9 cellular contexts compared by ENCODE assay signal in genomic region chr6:31122803-31123706, GRCh38. TPM values are rescaled to one million over a fixed set of nuclear protein-coding genes. Genes with fewer than 3 reads are reported as not detected.
A peak's percentile ranks its signal among the peaks of the same experiment; 100 is the strongest.
DNase-seq lines count a peak whose midpoint lies in the region; ATAC-seq and TF ChIP-seq lines count a peak whose summit lies in the region.
"Had no signal": no experiment of that assay in that cellular context is flagged by ENCODE, and none has a peak within 500 bp of the region (broad histone marks: within the 10 kb centered on the region; RNA-seq: fewer than 3 reads in every experiment).

No MANE protein-coding gene starts in this region.

- H3K9me3 ChIP-seq in fibroblast of lung (ENCODE audit: control insufficient read depth, insufficient read depth, low read depth, low read length) (no peaks in the 10 kb centered on the region), neuronal stem cell (replicated peaks in 1 of 2; ENCODE audit: control insufficient read depth in 2 of 2, insufficient read depth in 1 of 2, low read depth in 1 of 2, low read length in 2 of 2) (no peaks in the 10 kb centered on the region), endodermal cell (ENCODE audit: control insufficient read depth, low read length) (no peaks in the 10 kb centered on the region)

- H2AK5ac ChIP-seq in neuronal stem cell (ENCODE audit: low read depth, low read length) = peak overlapping the region; percentile 24

- no peak overlapping the region for H3K14ac ChIP-seq in neuronal stem cell (ENCODE audit: low read length)

- no peaks in the 10 kb centered on the region for H3K36me3 ChIP-seq in fibroblast of lung (ENCODE audit: control insufficient read depth, insufficient read depth, low read length)
- H3K36me3 ChIP-seq in neuronal stem cell (replicated peaks in 1 of 2; ENCODE audit: control insufficient read depth in 2 of 2, insufficient read depth in 2 of 2, low read length in 2 of 2) = no peaks in the 10 kb centered on the region
- no peaks in the 10 kb centered on the region for H3K36me3 ChIP-seq in endodermal cell (ENCODE audit: control insufficient read depth, insufficient read depth, low read length)

- no peaks in the 10 kb centered on the region for H3K79me1 ChIP-seq in neuronal stem cell (ENCODE audit: low read depth, low read length)

- no peak overlapping the region for H2BK120ac ChIP-seq in neuronal stem cell (ENCODE audit: low read depth, low read length)

- peak overlapping the region in 1 of 4 experiments; percentile 14 for H3K4me3 ChIP-seq in fibroblast of lung (replicated peaks in 1 of 4; ENCODE audit: control extremely low read depth in 1 of 4, insufficient read depth in 1 of 4, low read depth in 3 of 4, low read length in 4 of 4)
- peak overlapping the region in 1 of 2 donors; percentile 18 for H3K4me3 ChIP-seq in neuronal stem cell (ENCODE audit: low read length in 2 of 2)
- no peak overlapping the region for H3K4me3 ChIP-seq in endodermal cell (ENCODE audit: low read length)

- H3K27ac ChIP-seq in fibroblast of lung (ENCODE audit: insufficient read depth, low read length) (peak overlapping the region; percentile 51), neuronal stem cell (replicated peaks; ENCODE audit: low read length) (no peak overlapping the region), endodermal cell (ENCODE audit: low read depth, low read length) (no peak overlapping the region)

- H3K36me3 Mint-ChIP-seq in endodermal cell (ENCODE audit: low read depth) = no peaks in the 10 kb centered on the region

- H2AFZ ChIP-seq in fibroblast of lung (ENCODE audit: low read length) (peak overlapping the region; percentile 46), neuronal stem cell (ENCODE audit: low read length) (no peak overlapping the region)

- H3K9ac ChIP-seq in fibroblast of lung (ENCODE audit: insufficient read depth, low read length) (peak overlapping the region; percentile 23), neuronal stem cell (ENCODE audit: low read depth, low read length, poor library complexity) (no peak overlapping the region), endodermal cell (ENCODE audit: extremely low read depth, low read length, poor library complexity, severe bottlenecking) (no peak overlapping the region)

- WGBS in neuronal stem cell (ENCODE audit: extremely low coverage in 2 of 2, insufficient read length in 2 of 2, insufficient replicate concordance in 1 of 2), 2 donors = no CpG with 5 or more reads among the region's 16 CpGs
- 86 to 89% methylated on average over 9 to 16 of the region's 16 CpGs for WGBS in endodermal cell (ENCODE audit: insufficient coverage in 1 of 2, insufficient read length in 1 of 2), 2 experiments

- H3K4ac ChIP-seq in neuronal stem cell (ENCODE audit: low read length) = no peak overlapping the region

- no peak overlapping the region for H4K91ac ChIP-seq in neuronal stem cell (ENCODE audit: low read depth, low read length, poor library complexity)

- H2BK15ac ChIP-seq in neuronal stem cell (ENCODE audit: low read length) = no peak overlapping the region

- no peaks in the 10 kb centered on the region for H3K9me3 Mint-ChIP-seq in endodermal cell

- no peaks in the 10 kb centered on the region for H3K79me2 ChIP-seq in fibroblast of lung (ENCODE audit: control insufficient read depth, insufficient read depth, low read length)

- TF ChIP-seq CTCF in fibroblast of lung (conservative IDR thresholded peaks at IDR 0.05 in 1 of 2, IDR thresholded peaks at IDR 0.05 in 1 of 2; ENCODE audit: low read depth in 1 of 2, low read length in 2 of 2) (no peak), endodermal cell (conservative IDR thresholded peaks at IDR 0.05) (no peak)

- peaks cover 22% of the 10 kb centered on the region for H3K4me1 Mint-ChIP-seq in endodermal cell

- no peak overlapping the region for H3K27ac Mint-ChIP-seq in endodermal cell

- DNase-seq in AG20443 (ENCODE audit: low spot score) (peak; percentile 86), RPMI8226 (peak; percentile 82), fibroblast of lung (ENCODE audit: low read depth in 2 of 2) (peak; percentile 52 to 89), neuronal stem cell (ENCODE audit: low spot score) (no peak), iPS-NIHi7 (ENCODE audit: extremely low spot score) (no peak), endodermal cell (no peak)
- DNase-seq in activated CD4-positive, CD25-positive, alpha-beta regulatory T cell (lab: John Stamatoyannopoulos, UW) = no peak

- H3K27me3 ChIP-seq in fibroblast of lung (ENCODE audit: control insufficient read depth, insufficient read depth, low read length) (peaks cover 3% of the 10 kb centered on the region), neuronal stem cell (ENCODE audit: control insufficient read depth in 3 of 3, insufficient read depth in 3 of 3, low read depth in 1 of 3, low read length in 3 of 3) (peaks cover 0 to 24% (median 0%) of the 10 kb centered on the region in 3 experiments), endodermal cell (ENCODE audit: control insufficient read depth, insufficient read depth, low read length, poor library complexity, severe bottlenecking) (no peaks in the 10 kb centered on the region)

- peak overlapping the region; percentile 44 for H3K4me2 ChIP-seq in fibroblast of lung (ENCODE audit: extremely low read depth, insufficient read depth, low read length)
- no peak overlapping the region for H3K4me2 ChIP-seq in neuronal stem cell (ENCODE audit: insufficient read depth, low read length, poor library complexity, severe bottlenecking)

- peak overlapping the region; percentile 44 for H3K23ac ChIP-seq in neuronal stem cell (ENCODE audit: low read depth, low read length, poor library complexity)

- no peak for ATAC-seq in HG03039 (IDR thresholded peaks at IDR 0.05; ENCODE audit: unreplicated experiment)

- H3K4me1 ChIP-seq in fibroblast of lung (ENCODE audit: control insufficient read depth, extremely low read depth, insufficient read depth, low read length) (peaks cover 13% of the 10 kb centered on the region), neuronal stem cell (ENCODE audit: control insufficient read depth in 2 of 2, insufficient read depth in 1 of 2, low read depth in 1 of 2, low read length in 2 of 2) (peaks cover 3 to 14% of the 10 kb centered on the region in 2 donors), endodermal cell (ENCODE audit: control insufficient read depth, insufficient read depth, low read length) (peaks cover 8% of the 10 kb centered on the region)

- peaks cover 7% of the 10 kb centered on the region for H3K27me3 Mint-ChIP-seq in endodermal cell (ENCODE audit: insufficient read depth)

- H4K8ac ChIP-seq in neuronal stem cell (ENCODE audit: low read depth, low read length) = no peak overlapping the region

- H3K4me3 Mint-ChIP-seq in endodermal cell = no peak overlapping the region

- H4K20me1 ChIP-seq in fibroblast of lung (ENCODE audit: control insufficient read depth, extremely low read depth, insufficient read depth, low read length) = no peaks in the 10 kb centered on the region

- no peak overlapping the region for H2BK12ac ChIP-seq in neuronal stem cell (ENCODE audit: low read length)

- H2BK5ac ChIP-seq in neuronal stem cell (ENCODE audit: low read length) = peak overlapping the region; percentile 20

- no peak overlapping the region for H3K18ac ChIP-seq in neuronal stem cell (ENCODE audit: low read length)

RNA-seq across cellular contexts. Expression of gene CDSN, which starts 2.8 kb away (rescaled TPM):
- not detected in 2 replicates for total RNA-seq in fibroblast of lung
- polyA plus RNA-seq in fibroblast of lung = not detected in 2 replicates
- polyA plus RNA-seq in fibroblast of lung (2012) = not detected in 2 replicates
- not detected in 2 replicates for polyA minus RNA-seq in fibroblast of lung (ENCODE audit: low replicate concordance)
- not detected for polyA plus RNA-seq in neuronal stem cell (2013, experiment 1 of 2)
- not detected for polyA plus RNA-seq in neuronal stem cell (2013, experiment 2 of 2)
- not detected for total RNA-seq in endodermal cell
- polyA plus RNA-seq in endodermal cell (2013, experiment 1 of 2) = not detected
- polyA plus RNA-seq in endodermal cell (2013, experiment 2 of 2) = not detected
- total RNA-seq: T-helper 2 cell treated with Interferon-gamma antibody and Interleukin-4, amounts not matched to agents 100 ng/mL and 5 ng/mL, for 36 hours had no signal

RNA-seq across cellular contexts. Expression of gene PSORS1C1, which starts 8.5 kb away (rescaled TPM):
- total RNA-seq in fibroblast of lung (0.66 and 1.8 TPM in 2 replicates), endodermal cell (1 to 10 TPM; 1.1 to 1.2 TPM)
- polyA plus RNA-seq in fibroblast of lung = 0.40 and 0.41 TPM in 2 replicates
- polyA plus RNA-seq in fibroblast of lung (2012) = 1.0 and 1.4 TPM in 2 replicates
- 0.59 and 1.8 TPM in 2 replicates for polyA minus RNA-seq in fibroblast of lung (ENCODE audit: low replicate concordance)
- not detected for polyA plus RNA-seq in neuronal stem cell (2013, experiment 1 of 2)
- polyA plus RNA-seq in neuronal stem cell (2013, experiment 2 of 2) = not detected
- not detected for polyA plus RNA-seq in endodermal cell (2013, experiment 1 of 2)
- not detected for polyA plus RNA-seq in endodermal cell (2013, experiment 2 of 2)
- total RNA-seq: T-helper 2 cell treated with Interferon-gamma antibody and Interleukin-4, amounts not matched to agents 100 ng/mL and 5 ng/mL, for 36 hours had no signal

RNA-seq across cellular contexts. Expression of gene C6orf15, which starts 10.7 kb away (rescaled TPM):
- total RNA-seq in fibroblast of lung (not detected in 2 replicates), endodermal cell (not detected)
- polyA plus RNA-seq in fibroblast of lung = not detected in 2 replicates
- not detected in 2 replicates for polyA plus RNA-seq in fibroblast of lung (2012)
- not detected in 2 replicates for polyA minus RNA-seq in fibroblast of lung (ENCODE audit: low replicate concordance)
- polyA plus RNA-seq in neuronal stem cell (2013, experiment 1 of 2) = not detected
- polyA plus RNA-seq in neuronal stem cell (2013, experiment 2 of 2) = not detected
- polyA plus RNA-seq in endodermal cell (2013, experiment 1 of 2) = not detected
- polyA plus RNA-seq in endodermal cell (2013, experiment 2 of 2) = not detected
- total RNA-seq: T-helper 2 cell treated with Interferon-gamma antibody and Interleukin-4, amounts not matched to agents 100 ng/mL and 5 ng/mL, for 36 hours had no signal

RNA-seq across cellular contexts. Expression of gene PSORS1C2, which starts 15.8 kb away (rescaled TPM):
- total RNA-seq in fibroblast of lung (not detected in 2 replicates), endodermal cell (not detected)
- polyA plus RNA-seq in fibroblast of lung = not detected in 2 replicates
- not detected in 2 replicates for polyA plus RNA-seq in fibroblast of lung (2012)
- not detected in 2 replicates for polyA minus RNA-seq in fibroblast of lung (ENCODE audit: low replicate concordance)
- 0.04 TPM for polyA plus RNA-seq in neuronal stem cell (2013, experiment 1 of 2)
- polyA plus RNA-seq in neuronal stem cell (2013, experiment 2 of 2) = 0.03 TPM
- polyA plus RNA-seq in endodermal cell (2013, experiment 1 of 2) = not detected
- polyA plus RNA-seq in endodermal cell (2013, experiment 2 of 2) = not detected
- total RNA-seq: T-helper 2 cell treated with Interferon-gamma antibody and Interleukin-4, amounts not matched to agents 100 ng/mL and 5 ng/mL, for 36 hours had no signal

RNA-seq across cellular contexts. Expression of gene CCHCR1, which starts 34.5 kb away (rescaled TPM):
- 19.0 and 19.3 TPM in 2 replicates for total RNA-seq in fibroblast of lung
- polyA plus RNA-seq in fibroblast of lung = 7.4 and 8.9 TPM in 2 replicates
- 11.7 and 17.4 TPM in 2 replicates for polyA plus RNA-seq in fibroblast of lung (2012)
- 6.6 and 24.3 TPM in 2 replicates for polyA minus RNA-seq in fibroblast of lung (ENCODE audit: low replicate concordance)
- 23.5 TPM for polyA plus RNA-seq in neuronal stem cell (2013, experiment 1 of 2)
- polyA plus RNA-seq in neuronal stem cell (2013, experiment 2 of 2) = 21.1 TPM
- total RNA-seq in endodermal cell = 10 to 100 TPM; 56.5 to 73.6 TPM
- 31.6 TPM for polyA plus RNA-seq in endodermal cell (2013, experiment 1 of 2)
- polyA plus RNA-seq in endodermal cell (2013, experiment 2 of 2) = 31.4 TPM

Comparison
In these comparisons a context has a peak if more than half of its experiments do, and no peak if none do; other contexts are left out.
1. DNase-seq: peak in AG20443 (single experiment), RPMI8226 (single experiment) and fibroblast of lung (2 of 2); none in neuronal stem cell (single experiment), activated CD4-positive, CD25-positive, alpha-beta regulatory T cell (0 of 4), iPS-NIHi7 (single experiment) and endodermal cell (single experiment).